ENCODE assay signal across 8 cellular contexts in the genomic region with DNA sequence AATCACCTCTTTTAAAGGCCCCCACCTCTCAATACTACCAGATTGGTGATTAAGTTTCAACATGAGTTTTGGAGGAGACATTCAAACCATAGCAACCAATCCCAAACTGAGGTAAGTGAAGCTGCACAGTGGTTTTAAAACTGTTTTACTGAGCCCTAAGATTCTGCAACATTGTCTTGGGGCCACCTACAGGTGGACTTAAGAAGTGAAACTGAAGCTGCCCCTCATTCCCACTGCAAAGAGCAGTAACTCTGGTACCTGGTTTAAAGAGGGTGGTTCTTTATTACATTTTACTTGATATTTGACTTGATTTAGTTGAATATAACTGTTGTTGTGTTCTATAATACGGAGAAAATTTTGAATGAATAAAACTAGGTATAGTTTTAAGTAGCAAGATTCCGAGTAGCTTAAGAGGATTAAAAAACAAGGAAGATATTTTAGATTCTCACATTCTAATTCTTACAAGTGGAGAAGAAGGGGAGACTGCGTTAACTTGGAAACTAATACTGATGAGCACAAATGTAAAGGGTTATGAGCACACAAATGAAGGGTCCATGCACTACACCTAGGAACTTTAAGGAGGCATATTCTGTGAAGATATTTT. TPM values are rescaled to one million over a fixed set of nuclear protein-coding genes. Genes with fewer than 3 reads are reported as not detected.
DNase-seq lines count a peak whose midpoint lies in the region; ATAC-seq and TF ChIP-seq lines count a peak whose summit lies in the region.

No MANE protein-coding gene starts in this region.

- peak; percentile 33 for DNase-seq in AG10803 (ENCODE audit: low read depth)
- peak; percentile 34 to 54 for DNase-seq in T47D (ENCODE audit: low read depth in 1 of 2, low spot score in 1 of 2)
- DNase-seq in myocyte (ENCODE audit: low read depth), result peak; percentile 10
- no peak for DNase-seq in effector memory CD8-positive, alpha-beta T cell
- no peak for DNase-seq in activated naive CD8-positive, alpha-beta T cell treated with anti-CD3 and anti-CD28 coated beads, Interleukin-2, amount 50 U/mL, for 24 hours

- H3K4me3 Mint-ChIP-seq in effector memory CD8-positive, alpha-beta T cell, result no peak overlapping the region
- H3K4me3 Mint-ChIP-seq in activated naive CD8-positive, alpha-beta T cell treated with anti-CD3 and anti-CD28 coated beads, Interleukin-2, amount 50 U/mL, for 24 hours, result no peak overlapping the region

- no peaks in the 10 kb centered on the region for H3K9me3 Mint-ChIP-seq in effector memory CD8-positive, alpha-beta T cell
- H3K9me3 Mint-ChIP-seq in activated naive CD8-positive, alpha-beta T cell treated with anti-CD3 and anti-CD28 coated beads, Interleukin-2, amount 50 U/mL, for 24 hours, result no peaks in the 10 kb centered on the region

- no peak overlapping the region for H3K27ac Mint-ChIP-seq in effector memory CD8-positive, alpha-beta T cell
- H3K27ac Mint-ChIP-seq in activated naive CD8-positive, alpha-beta T cell treated with anti-CD3 and anti-CD28 coated beads, Interleukin-2, amount 50 U/mL, for 24 hours, result no peak overlapping the region

- H3K4me2 ChIP-seq in KMS-11, result no peak overlapping the region

- H2AFZ ChIP-seq in KMS-11 (ENCODE audit: low read depth), result no peak overlapping the region

- no peaks in the 10 kb centered on the region for H3K79me2 ChIP-seq in KMS-11 (ENCODE audit: insufficient read depth, low read depth)

- in situ Hi-C loops in T47D (cut with HindIII; ENCODE audit: low pct_unique_long_range_greater_than_20kb, low sequenced_read_pairs), result no loop called here

- H3K27ac ChIP-seq in KMS-11, result no peak overlapping the region

- TF ChIP-seq CTCF in AG10803 (conservative IDR thresholded peaks at IDR 0.05; ENCODE audit: low read length) (peak; percentile 72), KMS-11 (conservative IDR thresholded peaks at IDR 0.05; ENCODE audit: low read depth, low read length) (peak; percentile 59)

- H3K36me3 Mint-ChIP-seq in effector memory CD8-positive, alpha-beta T cell (ENCODE audit: insufficient read depth), result no peaks in the 10 kb centered on the region
- H3K36me3 Mint-ChIP-seq in activated naive CD8-positive, alpha-beta T cell treated with anti-CD3 and anti-CD28 coated beads, Interleukin-2, amount 50 U/mL, for 24 hours (ENCODE audit: low read depth), result no peaks in the 10 kb centered on the region

- no peaks in the 10 kb centered on the region for H3K4me1 ChIP-seq in KMS-11 (ENCODE audit: low read depth, poor library complexity, severe bottlenecking)

- no peaks in the 10 kb centered on the region for H4K20me1 ChIP-seq in KMS-11 (ENCODE audit: insufficient read depth)

- no peaks in the 10 kb centered on the region for H3K36me3 ChIP-seq in KMS-11 (ENCODE audit: insufficient read depth)

- H3K9ac ChIP-seq in KMS-11, result no peak overlapping the region

- H3K4me3 ChIP-seq in AG10803 (ENCODE audit: low read length) (no peak overlapping the region), KMS-11 (IDR thresholded peaks at IDR 0.05; ENCODE audit: insufficient read depth, low read depth, low read length) (no peak overlapping the region)

- H3K4me1 Mint-ChIP-seq in effector memory CD8-positive, alpha-beta T cell (ENCODE audit: low read depth in 2 of 2), result no peaks in the 10 kb centered on the region
- no peaks in the 10 kb centered on the region for H3K4me1 Mint-ChIP-seq in activated naive CD8-positive, alpha-beta T cell treated with anti-CD3 and anti-CD28 coated beads, Interleukin-2, amount 50 U/mL, for 24 hours

- peaks cover 13 to 37% of the 10 kb centered on the region in 2 donors for H3K27me3 Mint-ChIP-seq in effector memory CD8-positive, alpha-beta T cell
- H3K27me3 Mint-ChIP-seq in activated naive CD8-positive, alpha-beta T cell treated with anti-CD3 and anti-CD28 coated beads, Interleukin-2, amount 50 U/mL, for 24 hours, result peaks cover 11% of the 10 kb centered on the region

- no peaks in the 10 kb centered on the region for H3K27me3 ChIP-seq in KMS-11 (ENCODE audit: insufficient read depth, low read depth)

- peak; percentile 82 for ATAC-seq in GM18519 (IDR thresholded peaks at IDR 0.05; ENCODE audit: low FRiP score, unreplicated experiment)
- ATAC-seq in effector memory CD8-positive, alpha-beta T cell (replicated peaks), result no peak
- ATAC-seq in GM21786 (IDR thresholded peaks at IDR 0.05; ENCODE audit: unreplicated experiment), result no peak
- ATAC-seq in activated naive CD8-positive, alpha-beta T cell treated with anti-CD3 and anti-CD28 coated beads, Interleukin-2, amount 50 U/mL, for 24 hours, result no peak

RNA-seq across cellular contexts. Expression of a gene that starts 26.7 kb away (rescaled TPM):
- not detected in 2 replicates for total RNA-seq in myocyte
- not detected for polyA plus RNA-seq in myocyte (2012)

Comparison
In these comparisons a context has a peak if more than half of its experiments do, and no peak if none do; other contexts are left out.
1. DNase-seq: peak in AG10803 (single experiment), T47D (2 of 2) and myocyte (single experiment); none in effector memory CD8-positive, alpha-beta T cell (0 of 3) and activated naive CD8-positive, alpha-beta T cell treated with anti-CD3 and anti-CD28 coated beads, Interleukin-2, amount 50 U/mL, for 24 hours (single experiment).